8 cellular contexts compared by ENCODE assay signal in the genomic region with DNA sequence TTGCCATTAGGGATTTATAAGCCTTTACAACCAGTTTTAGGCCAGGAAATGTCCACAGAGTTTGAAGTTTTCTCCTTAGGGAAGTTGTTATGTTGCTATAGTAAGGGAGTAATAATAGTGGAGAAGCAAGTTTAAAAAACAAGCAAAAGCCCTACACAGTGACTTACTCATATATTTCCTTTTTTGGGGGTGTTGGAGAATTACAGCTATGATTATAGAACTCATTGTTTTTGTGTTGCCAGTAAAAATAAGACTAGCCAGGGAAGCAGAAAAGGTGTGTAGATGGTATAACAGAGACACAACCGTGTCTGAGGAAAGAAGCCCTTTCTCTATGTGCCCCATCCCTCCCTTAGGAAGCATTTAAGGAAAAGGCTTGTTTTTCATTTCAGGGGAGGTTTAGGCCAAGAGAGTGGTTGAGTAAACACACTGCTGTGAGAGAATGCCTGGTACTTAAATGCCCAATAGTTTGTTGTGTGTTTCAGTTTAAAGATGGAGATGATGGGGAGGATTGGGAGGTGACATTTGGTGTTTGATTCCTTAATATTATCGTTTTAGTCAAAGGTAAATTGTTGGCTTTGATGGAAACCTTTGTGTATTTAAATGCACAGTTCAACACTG. TPM values are rescaled to one million over a fixed set of nuclear protein-coding genes. Genes with fewer than 3 reads are reported as not detected.
A peak's percentile ranks its signal among the peaks of the same experiment; 100 is the strongest.
DNase-seq lines count a peak whose midpoint lies in the region; ATAC-seq and TF ChIP-seq lines count a peak whose summit lies in the region.

No MANE protein-coding gene starts in this region.

- DNase-seq in left ventricle myocardium inferior (no peak), left cardiac atrium (no peak), astrocyte of the hippocampus (ENCODE audit: low read depth, low spot score) (peak; percentile 24), lower lobe of right lung (no peak), aorta (no peak), cerebellar nuclear complex (lab: John Stamatoyannopoulos, UW) (no peak), neuronal stem cell (ENCODE audit: low spot score) (no peak), NAMALWA (ENCODE audit: low spot score) (no peak)

- no peak overlapping the region for H3K14ac ChIP-seq in neuronal stem cell (ENCODE audit: low read length)

- no peak overlapping the region for H3K4ac ChIP-seq in neuronal stem cell (ENCODE audit: low read length)

- no peak for ATAC-seq in left cardiac atrium
- ATAC-seq in lower lobe of right lung: no peak
- no peak for ATAC-seq in aorta (ENCODE audit: low FRiP score)

- H3K4me3 ChIP-seq in left ventricle myocardium inferior: peak overlapping the region; percentile 96
- H3K4me3 ChIP-seq in lower lobe of right lung: peak overlapping the region; percentile 90
- peak overlapping the region; percentile 16 to 98 for H3K4me3 ChIP-seq in aorta (ENCODE audit: low read length in 2 of 2)
- peak overlapping the region in 1 of 2 donors; percentile 85 for H3K4me3 ChIP-seq in neuronal stem cell (ENCODE audit: low read length in 2 of 2)

- no peak overlapping the region for H4K91ac ChIP-seq in neuronal stem cell (ENCODE audit: low read depth, low read length, poor library complexity)

- TF ChIP-seq CTCF in left ventricle myocardium inferior (IDR thresholded peaks at IDR 0.05; ENCODE audit: borderline replicate concordance): no peak
- no peak for TF ChIP-seq CTCF in lower lobe of right lung (IDR thresholded peaks at IDR 0.05)

- no peak overlapping the region for H2AK5ac ChIP-seq in neuronal stem cell (ENCODE audit: low read depth, low read length)

- WGBS in aorta, 2 donors: 12 to 14% methylated on average over 2 of the region's 2 CpGs
- WGBS in neuronal stem cell (ENCODE audit: extremely low coverage in 2 of 2, insufficient read length in 2 of 2, insufficient replicate concordance in 1 of 2), 2 donors: no CpG with 5 or more reads among the region's 2 CpGs

- no peak overlapping the region for H3K4me2 ChIP-seq in neuronal stem cell (ENCODE audit: insufficient read depth, low read length, poor library complexity, severe bottlenecking)

- H3K79me1 ChIP-seq in neuronal stem cell (ENCODE audit: low read depth, low read length): peaks cover 10% of the 10 kb centered on the region

- H2BK12ac ChIP-seq in neuronal stem cell (ENCODE audit: low read length): no peak overlapping the region

- H3K4me1 ChIP-seq in left ventricle myocardium inferior (peaks cover 76% of the 10 kb centered on the region), lower lobe of right lung (peaks cover 59% of the 10 kb centered on the region), aorta (ENCODE audit: control insufficient read depth in 1 of 2, insufficient read depth in 2 of 2, low read length in 2 of 2) (peaks cover 2 to 13% of the 10 kb centered on the region in 2 donors), neuronal stem cell (ENCODE audit: control insufficient read depth in 2 of 2, insufficient read depth in 1 of 2, low read depth in 1 of 2, low read length in 2 of 2) (peaks cover 1 to 10% of the 10 kb centered on the region in 2 donors)

- H3K27ac ChIP-seq in left ventricle myocardium inferior (replicated peaks) (peak overlapping the region; percentile 100), lower lobe of right lung (peak overlapping the region; percentile 98), aorta (ENCODE audit: low read depth in 1 of 2, low read length in 2 of 2) (peak overlapping the region; percentile 31 to 61), neuronal stem cell (replicated peaks; ENCODE audit: low read length) (no peak overlapping the region)

- H3K9me3 ChIP-seq in left ventricle myocardium inferior (replicated peaks) (no peaks in the 10 kb centered on the region), lower lobe of right lung (no peaks in the 10 kb centered on the region), aorta (ENCODE audit: control insufficient read depth, low read length) (no peaks in the 10 kb centered on the region), neuronal stem cell (replicated peaks in 1 of 2; ENCODE audit: control insufficient read depth in 2 of 2, insufficient read depth in 1 of 2, low read depth in 1 of 2, low read length in 2 of 2) (no peaks in the 10 kb centered on the region)

- H3K18ac ChIP-seq in neuronal stem cell (ENCODE audit: low read length): no peak overlapping the region

- H4K8ac ChIP-seq in neuronal stem cell (ENCODE audit: low read depth, low read length): no peak overlapping the region

- H2BK120ac ChIP-seq in neuronal stem cell (ENCODE audit: low read depth, low read length): no peak overlapping the region

- H3K27me3 ChIP-seq in left ventricle myocardium inferior (ENCODE audit: low read depth) (no peaks in the 10 kb centered on the region), lower lobe of right lung (ENCODE audit: low read depth) (no peaks in the 10 kb centered on the region), aorta (ENCODE audit: control insufficient read depth in 1 of 2, insufficient read depth in 2 of 2, low read length in 1 of 2) (no peaks in the 10 kb centered on the region), neuronal stem cell (ENCODE audit: control insufficient read depth in 3 of 3, insufficient read depth in 3 of 3, low read depth in 1 of 3, low read length in 3 of 3) (no peaks in the 10 kb centered on the region)

- intact Hi-C loops in left ventricle myocardium inferior (cut with micrococcal nuclease): no loop called here
- intact Hi-C loops in left cardiac atrium (cut with DNase I): loop anchor here in 1 of 2 donors (10.0 kb wide), 1 partner anchor 301 kb away; a partner anchor contains a TSS
- intact Hi-C loops in lower lobe of right lung (cut with DNase I): no loop called here
- intact Hi-C loops in aorta (cut with DNase I): loop anchor here (5.0 to 10.0 kb wide), 4 partner anchors 36 to 211 kb away; a partner anchor contains a TSS

- no peak overlapping the region for H2BK5ac ChIP-seq in neuronal stem cell (ENCODE audit: low read length)

- no peak overlapping the region for H3K23ac ChIP-seq in neuronal stem cell (ENCODE audit: low read depth, low read length, poor library complexity)

- H2AFZ ChIP-seq in neuronal stem cell (ENCODE audit: low read length): no peak overlapping the region

- no peak overlapping the region for H2BK15ac ChIP-seq in neuronal stem cell (ENCODE audit: low read length)

- H3K36me3 ChIP-seq in left ventricle myocardium inferior (no peaks in the 10 kb centered on the region), lower lobe of right lung (no peaks in the 10 kb centered on the region), aorta (ENCODE audit: control insufficient read depth in 1 of 2, insufficient read depth in 2 of 2, low read length in 1 of 2) (no peaks in the 10 kb centered on the region), neuronal stem cell (replicated peaks in 1 of 2; ENCODE audit: control insufficient read depth in 2 of 2, insufficient read depth in 2 of 2, low read length in 2 of 2) (no peaks in the 10 kb centered on the region)

- no peak overlapping the region for H3K9ac ChIP-seq in neuronal stem cell (ENCODE audit: low read depth, low read length, poor library complexity)

RNA-seq across cellular contexts. Expression of a gene that starts 2.4 kb away (rescaled TPM):
- total RNA-seq in left ventricle myocardium inferior (208 TPM), left cardiac atrium (100 to 1,000 TPM; 169 to 219 TPM), lower lobe of right lung (235 TPM), aorta (100 to 1,000 TPM; 176 to 221 TPM)
- 100 to 1,000 TPM; 119 to 210 TPM for polyA plus RNA-seq in aorta
- polyA plus RNA-seq in neuronal stem cell (2013, experiment 1 of 2): 120 TPM
- polyA plus RNA-seq in neuronal stem cell (2013, experiment 2 of 2): 126 TPM

RNA-seq across cellular contexts. Expression of a gene that starts 30.4 kb away (rescaled TPM):
- not detected for total RNA-seq in left ventricle myocardium inferior
- total RNA-seq in left cardiac atrium: under 1 TPM in 1 of 2 donors, not detected in 1; 0.18 TPM
- 0.12 TPM for total RNA-seq in lower lobe of right lung
- under 1 TPM; 0.21 to 0.65 TPM for total RNA-seq in aorta
- not detected for polyA plus RNA-seq in aorta
- polyA plus RNA-seq in neuronal stem cell (2013, experiment 1 of 2): 0.06 TPM
- polyA plus RNA-seq in neuronal stem cell (2013, experiment 2 of 2): 0.06 TPM

Comparison
In these comparisons a context has a peak if more than half of its experiments do, and no peak if none do; other contexts are left out.
1. intact Hi-C loops: an anchor here in aorta (5.0 to 10.0 kb wide); none called in left ventricle myocardium inferior and lower lobe of right lung.